Comparison of ENCODE assay signal across 1 cellular context in genomic region chr17:42458497-42459255, GRCh38.
TF ChIP-seq lines count a peak whose summit lies in the region.

TSS of gene ATP6V0A1 (plus strand) at chr17:42458878. CDS start at chr17:42460895, 2,017 bp downstream.

TF ChIP-seq in HepG2, 621 proteins besides CTCF, POLR2A, EP300 and RAD21 (continued from another document and continues in another):
- TF ChIP-seq ZNF407 (CRISPR knock-in tag; IDR thresholded peaks at IDR 0.05; ENCODE audit: not compliant biosample characterization) = peak; percentile 42
- TF ChIP-seq NAIF1 (CRISPR knock-in tag; IDR thresholded peaks at IDR 0.05; ENCODE audit: borderline replicate concordance) = 0 out of 2 replicates have a peak, but pooled peaks have one; percentile 49
- TF ChIP-seq HNRNPH1 (optimal IDR thresholded peaks at IDR 0.05; ENCODE audit: low read depth, low read length) = no peak
- TF ChIP-seq JUN (CRISPR knock-in tag; IDR thresholded peaks at IDR 0.05) = peak; percentile 82; the same call in 1 of the 2 replicates
- TF ChIP-seq HMGXB3 (CRISPR knock-in tag; IDR thresholded peaks at IDR 0.05; ENCODE audit: borderline replicate concordance) = peak; percentile 70
- TF ChIP-seq ZNF564 (CRISPR knock-in tag; IDR thresholded peaks at IDR 0.05) = no peak
- TF ChIP-seq ZIK1 (CRISPR knock-in tag; IDR thresholded peaks at IDR 0.05; ENCODE audit: borderline replicate concordance, low read depth) = peak; percentile 62; the same call in 1 of the 2 replicates
- TF ChIP-seq MIXL1 (CRISPR knock-in tag; IDR thresholded peaks at IDR 0.05) = peak; percentile 35; the same call in 1 of the 2 replicates
- TF ChIP-seq MLXIP (CRISPR knock-in tag; IDR thresholded peaks at IDR 0.05; ENCODE audit: borderline replicate concordance) = no peak
- TF ChIP-seq SMARCC2 (IDR thresholded peaks at IDR 0.05) = no peak
- peak; percentile 52; the same call in 1 of the 2 replicates for TF ChIP-seq CBFB (CRISPR knock-in tag; IDR thresholded peaks at IDR 0.05)
- peak; percentile 70 for TF ChIP-seq CSRNP1 (CRISPR knock-in tag; IDR thresholded peaks at IDR 0.05)
- TF ChIP-seq AGO2 (optimal IDR thresholded peaks at IDR 0.05; ENCODE audit: low read depth, low read length) = no peak
- TF ChIP-seq HNF4A (CRISPR knock-in tag; IDR thresholded peaks at IDR 0.05) = peak; percentile 29; the same call in 1 of the 2 replicates
- TF ChIP-seq ZNF777 (CRISPR knock-in tag; IDR thresholded peaks at IDR 0.05) = peak; percentile 68
- no peak for TF ChIP-seq ZNF776 (CRISPR knock-in tag; IDR thresholded peaks at IDR 0.05)
- TF ChIP-seq ZNF510 (CRISPR knock-in tag; IDR thresholded peaks at IDR 0.05; ENCODE audit: low read depth) = no peak; the same call in 1 of the 2 replicates
- TF ChIP-seq ZBTB38 (CRISPR knock-in tag; IDR thresholded peaks at IDR 0.05) = peak; percentile 69; the same call in 1 of the 2 replicates
- TF ChIP-seq THRA (CRISPR knock-in tag; IDR thresholded peaks at IDR 0.05; ENCODE audit: borderline replicate concordance) = peak; percentile 26; the same call in 1 of the 2 replicates
- 0 out of 2 replicates have a peak, but pooled peaks have one; percentile 55 for TF ChIP-seq POGK (CRISPR knock-in tag; conservative IDR thresholded peaks at IDR 0.05)
- TF ChIP-seq KMT2A (CRISPR knock-in tag; IDR thresholded peaks at IDR 0.05) = peak; percentile 47; the same call in 1 of the 2 replicates
- peak; percentile 83 for TF ChIP-seq ZNF616 (CRISPR knock-in tag; IDR thresholded peaks at IDR 0.05; ENCODE audit: low read depth)
- no peak for TF ChIP-seq SETDB1 (CRISPR knock-in tag; IDR thresholded peaks at IDR 0.05; ENCODE audit: borderline replicate concordance)
- TF ChIP-seq ZNF619 (CRISPR knock-in tag; IDR thresholded peaks at IDR 0.05) = 0 out of 2 replicates have a peak, but pooled peaks have one; percentile 64
- peak; percentile 82 for TF ChIP-seq ATF7 (IDR thresholded peaks at IDR 0.05)
- peak; percentile 98 for TF ChIP-seq ATF7 (CRISPR knock-in tag; IDR thresholded peaks at IDR 0.05)
- peak; percentile 25; the same call in 1 of the 2 replicates for TF ChIP-seq HCFC1 (IDR thresholded peaks at IDR 0.05; ENCODE audit: low read depth, low read length)
- peak; percentile 49; the same call in 1 of the 2 replicates for TF ChIP-seq ZNF761 (CRISPR knock-in tag; conservative IDR thresholded peaks at IDR 0.05)
- peak; percentile 37; the same call in 1 of the 2 replicates for TF ChIP-seq CHD2 (IDR thresholded peaks at IDR 0.05; ENCODE audit: low read depth, low read length)
